Comparison of ENCODE assay signal across 9 cellular contexts in the genomic region with DNA sequence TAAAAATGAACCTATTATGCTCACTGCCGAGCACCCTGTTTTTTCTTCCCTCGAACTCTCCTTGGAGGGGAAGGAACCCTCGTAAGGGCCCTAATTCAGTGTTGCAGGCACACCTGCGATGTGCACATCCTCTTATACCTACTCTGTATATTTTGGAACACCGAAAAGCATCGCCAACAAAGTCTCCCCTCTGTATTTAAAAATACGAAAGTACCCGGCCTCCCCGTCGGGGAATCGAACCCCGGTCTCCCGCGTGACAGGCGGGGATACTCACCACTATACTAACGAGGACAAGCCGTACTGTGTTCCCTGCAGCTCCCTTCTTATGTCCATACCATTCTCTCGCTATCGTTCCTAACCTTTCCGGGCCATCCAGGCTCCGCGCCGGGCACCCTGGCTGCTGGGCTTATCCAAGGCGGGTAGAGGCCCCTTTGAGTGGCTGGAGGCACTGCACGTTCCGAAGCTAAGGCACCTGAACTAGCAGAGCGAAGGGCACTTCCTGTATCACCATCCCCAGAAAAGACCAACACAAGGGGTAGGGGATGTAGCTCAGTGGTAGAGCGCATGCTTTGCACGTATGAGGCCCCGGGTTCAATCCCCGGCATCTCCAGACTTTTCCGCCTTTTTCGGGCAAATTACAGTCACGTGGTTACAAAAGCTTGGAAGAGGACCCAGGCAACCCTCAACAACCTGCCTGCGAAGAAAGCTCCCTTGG. TPM values are rescaled to one million over a fixed set of nuclear protein-coding genes. Genes with fewer than 3 reads are reported as not detected.
DNase-seq lines count a peak whose midpoint lies in the region; ATAC-seq and TF ChIP-seq lines count a peak whose summit lies in the region.
"Had no signal": no experiment of that assay in that cellular context is flagged by ENCODE, and none has a peak within 500 bp of the region (broad histone marks: within the 10 kb centered on the region; RNA-seq: fewer than 3 reads in every experiment).

No MANE protein-coding gene starts in this region.

- no peaks in the 10 kb centered on the region for H3K9me3 ChIP-seq in BLaER1
- no peaks in the 10 kb centered on the region for H3K9me3 ChIP-seq in HUES48 (ENCODE audit: control insufficient read depth, insufficient read depth, low read length)

- peaks cover 7% of the 10 kb centered on the region for H3K4me1 Mint-ChIP-seq in neural crest cell
- H3K4me1 Mint-ChIP-seq: activated naive CD4-positive, alpha-beta T cell treated with anti-CD3 and anti-CD28 coated beads, Interleukin-2, amount 50 U/mL, for 24 hours had no signal

- peak; percentile 87 for DNase-seq in activated CD8-positive, alpha-beta memory T cell treated with anti-CD3 and anti-CD28 coated beads, Interleukin-2, amount 50 U/mL, for 4 hours
- DNase-seq in fibroblast of mammary gland (ENCODE audit: low read depth): peak; percentile 94
- peak; percentile 90 for DNase-seq in neural crest cell (ENCODE audit: low read depth, low spot score)
- peak; percentile 97 for DNase-seq in superior temporal gyrus (ENCODE audit: extremely low spot score)
- DNase-seq in KG1 (lab: John Stamatoyannopoulos, UW): no peak

- peak overlapping the region; percentile 66 for H3K4me3 ChIP-seq in BLaER1
- H3K4me3 ChIP-seq in HUES48 (ENCODE audit: low read depth, low read length): peak overlapping the region; percentile 81
- peak overlapping the region; percentile 49 for H3K4me3 ChIP-seq in fibroblast of mammary gland (ENCODE audit: control insufficient read depth, low read depth, low read length)

- no peaks in the 10 kb centered on the region for H4K20me1 ChIP-seq in BLaER1

- H3K4me1 ChIP-seq in BLaER1: peaks cover 48% of the 10 kb centered on the region
- H3K4me1 ChIP-seq in HUES48 (ENCODE audit: control insufficient read depth, insufficient read depth, low read length): peaks cover 18% of the 10 kb centered on the region

- peaks cover 22% of the 10 kb centered on the region for H3K36me3 ChIP-seq in BLaER1
- peaks cover 3% of the 10 kb centered on the region; the same call in 1 of the 2 replicates for H3K36me3 ChIP-seq in HUES48 (ENCODE audit: control insufficient read depth, insufficient read depth, low read length)

- H3K4me2 ChIP-seq in BLaER1: peak overlapping the region; percentile 86

- no peaks in the 10 kb centered on the region for H3K36me3 Mint-ChIP-seq in neural crest cell (ENCODE audit: low read depth)

- peaks cover 3% of the 10 kb centered on the region for H3K27me3 Mint-ChIP-seq in neural crest cell (ENCODE audit: low read depth)
- H3K27me3 Mint-ChIP-seq: activated naive CD4-positive, alpha-beta T cell treated with anti-CD3 and anti-CD28 coated beads, Interleukin-2, amount 50 U/mL, for 24 hours had no signal

- H3K9me3 Mint-ChIP-seq in neural crest cell: no peaks in the 10 kb centered on the region
- H3K9me3 Mint-ChIP-seq: activated naive CD4-positive, alpha-beta T cell treated with anti-CD3 and anti-CD28 coated beads, Interleukin-2, amount 50 U/mL, for 24 hours had no signal

- TF ChIP-seq CTCF in fibroblast of mammary gland (conservative IDR thresholded peaks at IDR 0.05; ENCODE audit: control insufficient read depth, insufficient read depth, low read depth, low read length): no peak
- peak; percentile 6 for TF ChIP-seq CTCF in neural crest cell (conservative IDR thresholded peaks at IDR 0.05)

- H3K27ac Mint-ChIP-seq in neural crest cell (ENCODE audit: unreplicated experiment): no peak overlapping the region
- H3K27ac Mint-ChIP-seq: activated naive CD4-positive, alpha-beta T cell treated with anti-CD3 and anti-CD28 coated beads, Interleukin-2, amount 50 U/mL, for 24 hours had no signal

- no peaks in the 10 kb centered on the region for H3K27me3 ChIP-seq in BLaER1
- H3K27me3 ChIP-seq in HUES48 (ENCODE audit: control insufficient read depth, insufficient read depth, low read length): no peaks in the 10 kb centered on the region

- H3K4me3 Mint-ChIP-seq in neural crest cell: no peak overlapping the region
- H3K4me3 Mint-ChIP-seq: activated naive CD4-positive, alpha-beta T cell treated with anti-CD3 and anti-CD28 coated beads, Interleukin-2, amount 50 U/mL, for 24 hours had no signal

- H3K9ac ChIP-seq in BLaER1: peak overlapping the region; percentile 79
- peak overlapping the region; percentile 58 for H3K9ac ChIP-seq in HUES48 (ENCODE audit: low read depth, low read length)

- ATAC-seq in GM21390 (IDR thresholded peaks at IDR 0.05; ENCODE audit: unreplicated experiment): peak; percentile 62

- H3K27ac ChIP-seq in BLaER1 (peak overlapping the region; percentile 89), HUES48 (ENCODE audit: low read depth, low read length) (peak overlapping the region; percentile 86)

RNA-seq across cellular contexts. Expression of gene UBC, which starts 25.1 kb away (rescaled TPM):
- 673 and 687 TPM in 2 replicates for total RNA-seq in neural crest cell

RNA-seq across cellular contexts. Expression of gene DHX37, which starts 49.3 kb away (rescaled TPM):
- 24.9 and 25.5 TPM in 2 replicates for total RNA-seq in neural crest cell

RNA-seq across cellular contexts. Expression of gene BRI3BP, which starts 53.9 kb away (rescaled TPM):
- 18.6 and 19.0 TPM in 2 replicates for total RNA-seq in neural crest cell
